Comparison of ENCODE assay signal across 1 cellular context in genomic region chr22:41367680-41368542, GRCh38.
TF ChIP-seq lines count a peak whose summit lies in the region.

No MANE protein-coding gene starts in this region.

TF ChIP-seq in A549, 52 proteins besides CTCF, POLR2A, EP300 and RAD21 (continued from another document):
- no peak for TF ChIP-seq ATOH8 (CRISPR knock-in tag; IDR thresholded peaks at IDR 0.05; ENCODE audit: low read depth)
- TF ChIP-seq ELK1 (IDR thresholded peaks at IDR 0.05; ENCODE audit: low read depth, low read length): no peak
- TF ChIP-seq FOSB (CRISPR knock-in tag; IDR thresholded peaks at IDR 0.05): no peak
- no peak for TF ChIP-seq JUN (IDR thresholded peaks at IDR 0.05)
- TF ChIP-seq CBX2 (IDR thresholded peaks at IDR 0.05; ENCODE audit: borderline replicate concordance, low read depth): no peak
- TF ChIP-seq MAX (IDR thresholded peaks at IDR 0.05): no peak
- TF ChIP-seq TP53 (CRISPR knock-in tag; IDR thresholded peaks at IDR 0.05): no peak
